9 cellular contexts compared by ENCODE assay signal in genomic region chr6:43669050-43669921, GRCh38. TPM values are rescaled to one million over a fixed set of nuclear protein-coding genes. Genes with fewer than 3 reads are reported as not detected.
A peak's percentile ranks its signal among the peaks of the same experiment; 100 is the strongest.
DNase-seq lines count a peak whose midpoint lies in the region; ATAC-seq and TF ChIP-seq lines count a peak whose summit lies in the region.
"Had no signal": no experiment of that assay in that cellular context is flagged by ENCODE, and none has a peak within 500 bp of the region (broad histone marks: within the 10 kb centered on the region; RNA-seq: fewer than 3 reads in every experiment).

No MANE protein-coding gene starts in this region.

- H3K36me3 ChIP-seq in upper lobe of right lung: peaks cover 28% of the 10 kb centered on the region

- H3K27me3 ChIP-seq in upper lobe of right lung: no peaks in the 10 kb centered on the region

- no peak for DNase-seq in activated CD4-positive, alpha-beta T cell treated with anti-CD3 and anti-CD28 coated beads, Interleukin-2, amount 10 ng/mL, durations not matched to agents 7 days and 5 days
- no peak for DNase-seq in activated CD4-positive, alpha-beta T cell treated with anti-CD3 and anti-CD28 coated beads for 48 hours
- DNase-seq in caudate nucleus (lab: John Stamatoyannopoulos, UW) (peak in 37 of 61 donors; percentile 6 to 71 (median 39)), midbrain (lab: John Stamatoyannopoulos, UW) (peak; percentile 51), upper lobe of right lung (no peak), NCI-H1436 treated with DMSO at 0.1 percent for 48 hours (lab: John Stamatoyannopoulos, UW) (no peak), NCI-H524 treated with DMSO at 0.1 percent for 48 hours (lab: John Stamatoyannopoulos, UW) (no peak)
- DNase-seq in central memory CD4-positive, alpha-beta T cell: no peak

- H3K4me1 ChIP-seq in upper lobe of right lung: peaks cover 32% of the 10 kb centered on the region

- H3K27ac Mint-ChIP-seq in activated CD4-positive, alpha-beta T cell treated with anti-CD3 and anti-CD28 coated beads, Interleukin-2, amount 10 ng/mL, durations not matched to agents 7 days and 5 days: peak overlapping the region; percentile 86

- H3K36me3 Mint-ChIP-seq in activated CD4-positive, alpha-beta T cell treated with anti-CD3 and anti-CD28 coated beads, Interleukin-2, amount 10 ng/mL, durations not matched to agents 7 days and 5 days (ENCODE audit: low read depth): peaks cover 20% of the 10 kb centered on the region
- H3K36me3 Mint-ChIP-seq: activated naive CD4-positive, alpha-beta T cell treated with anti-CD3 and anti-CD28 coated beads, Interleukin-2, amount 50 U/mL, for 24 hours had no signal

- H3K27ac ChIP-seq in caudate nucleus (ENCODE audit: low read depth, low read length) (peak overlapping the region; percentile 68), upper lobe of right lung (peak overlapping the region; percentile 30)

- no peak overlapping the region for H3K4me3 Mint-ChIP-seq in activated CD4-positive, alpha-beta T cell treated with anti-CD3 and anti-CD28 coated beads, Interleukin-2, amount 10 ng/mL, durations not matched to agents 7 days and 5 days
- H3K4me3 Mint-ChIP-seq: activated naive CD4-positive, alpha-beta T cell treated with anti-CD3 and anti-CD28 coated beads, Interleukin-2, amount 50 U/mL, for 24 hours had no signal

- POLR2A ChIA-PET in activated CD4-positive, alpha-beta T cell treated with anti-CD3 and anti-CD28 coated beads, Interleukin-2, amount 10 ng/mL, durations not matched to agents 7 days and 5 days (lab: Charles Lee): interaction anchor here (0.7 kb wide), 1 partner anchor 383 kb away, joined by 3 read pairs; no protein-coding TSS in a partner anchor

- H3K27me3 Mint-ChIP-seq in activated CD4-positive, alpha-beta T cell treated with anti-CD3 and anti-CD28 coated beads, Interleukin-2, amount 10 ng/mL, durations not matched to agents 7 days and 5 days: no peaks in the 10 kb centered on the region
- H3K27me3 Mint-ChIP-seq: activated naive CD4-positive, alpha-beta T cell treated with anti-CD3 and anti-CD28 coated beads, Interleukin-2, amount 50 U/mL, for 24 hours had no signal

- no peaks in the 10 kb centered on the region for H3K9me3 Mint-ChIP-seq in activated CD4-positive, alpha-beta T cell treated with anti-CD3 and anti-CD28 coated beads, Interleukin-2, amount 10 ng/mL, durations not matched to agents 7 days and 5 days
- H3K9me3 Mint-ChIP-seq: activated naive CD4-positive, alpha-beta T cell treated with anti-CD3 and anti-CD28 coated beads, Interleukin-2, amount 50 U/mL, for 24 hours had no signal

- H3K4me1 Mint-ChIP-seq in activated CD4-positive, alpha-beta T cell treated with anti-CD3 and anti-CD28 coated beads, Interleukin-2, amount 10 ng/mL, durations not matched to agents 7 days and 5 days: peaks cover 42% of the 10 kb centered on the region

- H3K9me3 ChIP-seq in upper lobe of right lung: no peaks in the 10 kb centered on the region

- intact Hi-C loops in upper lobe of right lung (cut with DNase I): loop anchor here (10.0 kb wide), 2 partner anchors 96 to 416 kb away; no protein-coding TSS in a partner anchor

- ATAC-seq in upper lobe of right lung: peak; percentile 3

- H3K4me3 ChIP-seq in upper lobe of right lung: no peak overlapping the region

- TF ChIP-seq CTCF in upper lobe of right lung (IDR thresholded peaks at IDR 0.05): no peak

- CTCF ChIA-PET in activated CD4-positive, alpha-beta T cell treated with anti-CD3 and anti-CD28 coated beads, Interleukin-2, amount 10 ng/mL, durations not matched to agents 7 days and 5 days (lab: Charles Lee): interaction anchor here (1.2 to 6.9 kb wide), 8 partner anchors 11 to 410 kb away, joined by 3 to 46 read pairs (median 7); partner anchors contain the start of gene MRPS18A

RNA-seq across cellular contexts. Expression of gene MRPS18A, which starts 18.3 kb away (rescaled TPM):
- total RNA-seq in activated CD4-positive, alpha-beta T cell treated with anti-CD3 and anti-CD28 coated beads, Interleukin-2, amount 10 ng/mL, durations not matched to agents 7 days and 5 days: 10 to 100 TPM; 37.3 to 46.4 TPM
- total RNA-seq in upper lobe of right lung: 28.1 TPM

RNA-seq across cellular contexts. Expression of gene RSPH9, which starts 24.4 kb away (rescaled TPM):
- not detected for total RNA-seq in activated CD4-positive, alpha-beta T cell treated with anti-CD3 and anti-CD28 coated beads, Interleukin-2, amount 10 ng/mL, durations not matched to agents 7 days and 5 days
- 0.20 TPM for total RNA-seq in upper lobe of right lung

RNA-seq across cellular contexts. Expression of gene MAD2L1BP, which starts 33.6 kb away (rescaled TPM):
- total RNA-seq in activated CD4-positive, alpha-beta T cell treated with anti-CD3 and anti-CD28 coated beads, Interleukin-2, amount 10 ng/mL, durations not matched to agents 7 days and 5 days: 10 to 100 TPM; 41.8 to 44.3 TPM
- total RNA-seq in upper lobe of right lung: 18.5 TPM

RNA-seq across cellular contexts. Expression of gene GTPBP2, which starts 40.2 kb away (rescaled TPM):
- 10 to 100 TPM; 91.9 to 98.3 TPM for total RNA-seq in activated CD4-positive, alpha-beta T cell treated with anti-CD3 and anti-CD28 coated beads, Interleukin-2, amount 10 ng/mL, durations not matched to agents 7 days and 5 days
- total RNA-seq in upper lobe of right lung: 85.7 TPM

Comparison
In these comparisons a context has a peak if more than half of its experiments do, and no peak if none do; other contexts are left out.
1. DNase-seq: peak in caudate nucleus (37 of 61) and midbrain (single experiment); none in activated CD4-positive, alpha-beta T cell treated with anti-CD3 and anti-CD28 coated beads, Interleukin-2, amount 10 ng/mL, durations not matched to agents 7 days and 5 days (single experiment), activated CD4-positive, alpha-beta T cell treated with anti-CD3 and anti-CD28 coated beads for 48 hours (single experiment), upper lobe of right lung (single experiment), central memory CD4-positive, alpha-beta T cell (single experiment), NCI-H1436 treated with DMSO at 0.1 percent for 48 hours (single experiment) and NCI-H524 treated with DMSO at 0.1 percent for 48 hours (single experiment).